In genomic region chr5:179370490-179371122, GRCh38 we compare ENCODE assay signal across 12 cellular contexts. TPM values are rescaled to one million over a fixed set of nuclear protein-coding genes. Genes with fewer than 3 reads are reported as not detected.
"Had no signal": no experiment of that assay in that cellular context is flagged by ENCODE, and none has a peak within 500 bp of the region (broad histone marks: within the 10 kb centered on the region; RNA-seq: fewer than 3 reads in every experiment).

No MANE protein-coding gene starts in this region.

- H3K4me1 ChIP-seq: gastroesophageal sphincter, heart right ventricle had no signal

- H3K9me3 ChIP-seq: gastroesophageal sphincter, heart right ventricle had no signal

- H3K36me3 ChIP-seq: gastroesophageal sphincter, heart right ventricle had no signal

- H3K4me3 ChIP-seq: gastroesophageal sphincter, heart right ventricle, skin epidermis had no signal

- DNase-seq: activated CD4-positive, alpha-beta memory T cell treated with anti-CD3 and anti-CD28 coated beads, Interleukin-2, amount 10 ng/mL, durations not matched to agents 7 days and 5 days; activated CD8-positive, alpha-beta memory T cell treated with anti-CD3 and anti-CD28 coated beads, Interleukin-2, amount 10 ng/mL, durations not matched to agents 7 days and 5 days; activated naive CD4-positive, alpha-beta T cell treated with anti-CD3 and anti-CD28 coated beads for 36 hours; cortex of kidney; heart right ventricle; mesendoderm; stimulated activated CD4-positive, alpha-beta T cell treated with anti-CD3 and anti-CD28 coated beads, Interleukin-15, amount 100 ng/mL, for 24 hours; stimulated activated CD4-positive, alpha-beta T cell treated with anti-CD3 and anti-CD28 coated beads, Interleukin-2, amount 100 ng/mL, for 48 hours; stimulated activated naive CD8-positive, alpha-beta T cell treated with anti-CD3 and anti-CD28 coated beads, Interleukin-15, amount 100 ng/mL, for 72 hours had no signal

- H3K27ac ChIP-seq: gastroesophageal sphincter, heart right ventricle, skin epidermis had no signal

RNA-seq across cellular contexts. Expression of gene ADAMTS2, which starts 25.3 kb away (rescaled TPM):
- total RNA-seq: activated CD4-positive, alpha-beta memory T cell treated with anti-CD3 and anti-CD28 coated beads, Interleukin-2, amount 10 ng/mL, durations not matched to agents 7 days and 5 days; activated CD8-positive, alpha-beta memory T cell treated with anti-CD3 and anti-CD28 coated beads, Interleukin-2, amount 10 ng/mL, durations not matched to agents 7 days and 5 days; activated naive CD4-positive, alpha-beta T cell treated with anti-CD3 and anti-CD28 coated beads for 36 hours; T-helper 2 cell treated with Interferon-gamma antibody and Interleukin-4, amounts not matched to agents 100 ng/mL and 5 ng/mL, for 36 hours had no signal
